ENCODE assay signal across 24 cellular contexts in the genomic region with DNA sequence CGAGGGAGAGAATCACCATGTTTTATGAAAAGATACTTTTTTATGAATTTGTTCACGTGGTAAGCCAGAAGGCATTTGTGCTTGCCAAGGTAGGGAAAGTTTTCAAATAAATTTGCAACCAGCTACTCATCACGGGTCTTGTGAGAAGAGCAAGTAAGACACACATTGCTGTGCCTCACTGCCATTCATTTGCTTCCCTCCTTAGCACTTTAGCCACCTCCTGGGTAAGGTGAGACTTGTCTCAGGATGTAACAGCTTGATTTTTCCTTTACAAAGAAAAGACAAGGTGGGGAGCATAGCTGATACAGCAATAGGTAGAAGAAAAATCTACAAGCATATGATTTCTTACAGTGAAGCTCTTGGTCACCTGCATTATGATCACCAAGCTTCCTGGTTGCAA.
"Had no signal": no experiment of that assay in that cellular context is flagged by ENCODE, and none has a peak within 500 bp of the region (broad histone marks: within the 10 kb centered on the region; RNA-seq: fewer than 3 reads in every experiment).

No MANE protein-coding gene starts in this region.

- H3K4me3 Mint-ChIP-seq: memory B cell; mesothelial cell of epicardium; naive B cell; natural killer cell treated with Interleukin-12 subunit alpha and Interleukin-12 subunit beta and Interleukin-15 and Interleukin-18, amount 100 ng/mL, for 72 hours; neural crest cell; stimulated activated naive B cell treated with anti-CD40 and anti-IgM and Interleukin-4, amounts not matched to agents 10 μg/mL and 1 μg/mL and 100 μg/mL, for 72 hours; stimulated activated naive CD8-positive, alpha-beta T cell treated with anti-CD3 and anti-CD28 coated beads, Interleukin-15, Interleukin-2, amounts not matched to agents 100 ng/mL and 50 ng/mL, for 24 hours had no signal

- H3K27ac ChIP-seq: dorsolateral prefrontal cortex, epithelial cell of prostate, gastrocnemius medialis, psoas muscle, sigmoid colon, thoracic aorta, tibial nerve, upper lobe of left lung had no signal

- H3K9me3 Mint-ChIP-seq: mesothelial cell of epicardium; naive B cell; stimulated activated naive B cell treated with anti-CD40 and anti-IgM and Interleukin-4, amounts not matched to agents 10 μg/mL and 1 μg/mL and 100 μg/mL, for 72 hours; stimulated activated naive CD8-positive, alpha-beta T cell treated with anti-CD3 and anti-CD28 coated beads, Interleukin-15, Interleukin-2, amounts not matched to agents 100 ng/mL and 50 ng/mL, for 24 hours had no signal

- DNase-seq: dorsolateral prefrontal cortex; effector CD4-positive, alpha-beta T cell; foreskin fibroblast; gastrocnemius medialis; head of caudate nucleus; mucosa of descending colon; naive B cell; posterior cingulate gyrus; psoas muscle; right cardiac atrium; sigmoid colon; stimulated activated CD4-positive, alpha-beta T cell treated with anti-CD3 and anti-CD28 coated beads, Interleukin-2, amount 100 ng/mL, for 24 hours; stimulated activated naive B cell treated with anti-CD40 and anti-IgM and Interleukin-4, amounts not matched to agents 10 μg/mL and 1 μg/mL and 100 μg/mL, for 72 hours; upper lobe of left lung had no signal

- H3K9me3 ChIP-seq: gastrocnemius medialis, mucosa of descending colon, psoas muscle, sigmoid colon, thoracic aorta, tibial nerve, upper lobe of left lung had no signal

- H3K36me3 Mint-ChIP-seq: memory B cell; mesothelial cell of epicardium; naive B cell; natural killer cell treated with Interleukin-12 subunit alpha and Interleukin-12 subunit beta and Interleukin-15 and Interleukin-18, amount 100 ng/mL, for 72 hours; stimulated activated naive B cell treated with anti-CD40 and anti-IgM and Interleukin-4, amounts not matched to agents 10 μg/mL and 1 μg/mL and 100 μg/mL, for 72 hours had no signal

- H3K27me3 Mint-ChIP-seq: memory B cell; naive B cell; natural killer cell treated with Interleukin-12 subunit alpha and Interleukin-12 subunit beta and Interleukin-15 and Interleukin-18, amount 100 ng/mL, for 72 hours; stimulated activated naive B cell treated with anti-CD40 and anti-IgM and Interleukin-4, amounts not matched to agents 10 μg/mL and 1 μg/mL and 100 μg/mL, for 72 hours; stimulated activated naive CD8-positive, alpha-beta T cell treated with anti-CD3 and anti-CD28 coated beads, Interleukin-15, Interleukin-2, amounts not matched to agents 100 ng/mL and 50 ng/mL, for 24 hours had no signal

- H3K4me1 ChIP-seq: gastrocnemius medialis, psoas muscle, sigmoid colon, tibial nerve, upper lobe of left lung had no signal

- H3K27ac Mint-ChIP-seq: memory B cell; mesothelial cell of epicardium; naive B cell; natural killer cell treated with Interleukin-12 subunit alpha and Interleukin-12 subunit beta and Interleukin-15 and Interleukin-18, amount 100 ng/mL, for 72 hours; stimulated activated naive B cell treated with anti-CD40 and anti-IgM and Interleukin-4, amounts not matched to agents 10 μg/mL and 1 μg/mL and 100 μg/mL, for 72 hours; stimulated activated naive CD8-positive, alpha-beta T cell treated with anti-CD3 and anti-CD28 coated beads, Interleukin-15, Interleukin-2, amounts not matched to agents 100 ng/mL and 50 ng/mL, for 24 hours had no signal

- H3K27me3 ChIP-seq: dorsolateral prefrontal cortex, gastrocnemius medialis, sigmoid colon, tibial nerve, upper lobe of left lung had no signal

- H3K4me1 Mint-ChIP-seq: memory B cell; mesothelial cell of epicardium; naive B cell; neural crest cell; stimulated activated naive B cell treated with anti-CD40 and anti-IgM and Interleukin-4, amounts not matched to agents 10 μg/mL and 1 μg/mL and 100 μg/mL, for 72 hours had no signal

- ATAC-seq: esophagus mucosa; gastrocnemius medialis; mucosa of descending colon; natural killer cell treated with Interleukin-12 subunit alpha and Interleukin-12 subunit beta and Interleukin-15 and Interleukin-18, amount 100 ng/mL, for 72 hours; psoas muscle; right cardiac atrium; stimulated activated naive B cell treated with anti-CD40 and anti-IgM and Interleukin-4, amounts not matched to agents 10 μg/mL and 1 μg/mL and 100 μg/mL, for 72 hours had no signal

- H3K36me3 ChIP-seq: gastrocnemius medialis, sigmoid colon, thoracic aorta, tibial nerve, upper lobe of left lung had no signal

- H3K4me3 ChIP-seq: dorsolateral prefrontal cortex, gastrocnemius medialis, lung, mucosa of descending colon, psoas muscle, sigmoid colon, thoracic aorta, tibial nerve, upper lobe of left lung had no signal
